8 cellular contexts compared by ENCODE assay signal in the genomic region with DNA sequence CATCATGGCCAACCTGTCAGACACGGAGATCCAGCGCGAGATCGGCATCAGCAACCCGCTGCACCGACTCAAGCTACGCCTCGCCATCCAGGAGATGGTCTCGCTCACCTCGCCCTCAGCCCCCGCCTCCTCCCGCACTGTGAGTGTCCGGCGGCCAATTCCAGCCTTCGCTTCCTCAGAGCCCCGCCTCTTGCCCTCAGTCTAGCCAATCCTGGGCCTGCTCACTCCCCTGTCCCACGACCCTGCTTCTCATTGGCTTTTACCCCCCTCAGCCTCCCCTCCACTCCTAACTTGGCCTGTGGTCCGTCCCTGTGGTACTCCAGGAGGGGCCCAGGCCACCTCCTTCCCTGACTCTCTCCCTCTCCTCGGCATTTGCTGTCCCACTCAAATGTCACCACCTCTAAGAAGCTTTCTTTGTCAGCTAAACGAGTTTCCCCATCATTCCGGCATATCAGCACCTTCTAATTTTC. TPM values are rescaled to one million over a fixed set of nuclear protein-coding genes. Genes with fewer than 3 reads are reported as not detected.
A peak's percentile ranks its signal among the peaks of the same experiment; 100 is the strongest.
DNase-seq lines count a peak whose midpoint lies in the region; FAIRE-seq and TF ChIP-seq lines count a peak whose summit lies in the region.

No MANE protein-coding gene starts in this region.

- no peaks in the 10 kb centered on the region for H3K9me3 ChIP-seq in HUES6 (ENCODE audit: control insufficient read depth, insufficient read depth, low read depth, low read length)
- H3K9me3 ChIP-seq in small intestine (ENCODE audit: control insufficient read depth, low read depth), result no peaks in the 10 kb centered on the region

- H3K27ac ChIP-seq in HUES6 (ENCODE audit: low read depth, low read length), result no peak overlapping the region
- no peak overlapping the region for H3K27ac ChIP-seq in small intestine (ENCODE audit: low read depth in 1 of 2, low read length in 1 of 2)

- DNase-seq in GM10266 (ENCODE audit: extremely low spot score), result peak; percentile 90
- DNase-seq in cerebellum (ENCODE audit: low spot score), result peak; percentile 97
- peak; percentile 93 for DNase-seq in iris pigment epithelial cell (ENCODE audit: low read depth)
- peak; percentile 88 for DNase-seq in small intestine
- no peak for DNase-seq in NCI-H446 (lab: John Stamatoyannopoulos, UW)
- no peak for DNase-seq in GM12891 (ENCODE audit: insufficient read length, low spot score)

- H3K27me3 ChIP-seq in HUES6 (ENCODE audit: control insufficient read depth, insufficient read depth, low read length), result no peaks in the 10 kb centered on the region
- H3K27me3 ChIP-seq in small intestine (ENCODE audit: control insufficient read depth in 2 of 2, insufficient read depth in 2 of 2, low read length in 2 of 2), result no peaks in the 10 kb centered on the region

- no peak for TF ChIP-seq CTCF in GM10266 (IDR thresholded peaks at IDR 0.05; ENCODE audit: control insufficient read depth, insufficient read depth, low read depth, missing control alignments)

- H3K36me3 ChIP-seq in HUES6 (ENCODE audit: control insufficient read depth, insufficient read depth, low read length) (no peaks in the 10 kb centered on the region), small intestine (ENCODE audit: control insufficient read depth in 2 of 2, insufficient read depth in 2 of 2, low read length in 2 of 2) (no peaks in the 10 kb centered on the region)

- TF ChIP-seq POLR2A in GM12891 (IDR thresholded peaks at IDR 0.05; ENCODE audit: low read depth, low read length), result no peak

- H3K4me3 ChIP-seq in HUES6 (ENCODE audit: low read depth, low read length), result peak overlapping the region; percentile 58
- H3K4me3 ChIP-seq in small intestine (ENCODE audit: low read depth in 1 of 2, low read length in 2 of 2), result peak overlapping the region in 1 of 2 donors; percentile 34

- no peak overlapping the region for H3K9ac ChIP-seq in HUES6 (ENCODE audit: low read length)

- FAIRE-seq in TTC549 (lab: Jason Lieb, UNC), result peak; percentile 73
- no peak for FAIRE-seq in small intestine (lab: Jason Lieb, UNC)
- no peak for FAIRE-seq in GM12891 (lab: Jason Lieb, UNC)

- 1 to 2% (median 2%) methylated on average over 21 of the region's 21 CpGs for WGBS in small intestine, 3 donors

- H3K4me1 ChIP-seq in HUES6 (ENCODE audit: control insufficient read depth, insufficient read depth, low read length), result peaks cover 16% of the 10 kb centered on the region
- no peaks in the 10 kb centered on the region for H3K4me1 ChIP-seq in small intestine (ENCODE audit: control insufficient read depth in 2 of 2, insufficient read depth in 1 of 2, low read depth in 1 of 2, low read length in 1 of 2)

TF ChIP-seq in GM12891, 5 proteins besides CTCF, POLR2A, EP300 and RAD21:
- TF ChIP-seq POLR2AphosphoS5 (IDR thresholded peaks at IDR 0.05; ENCODE audit: low read depth, low read length), result no peak
- no peak for TF ChIP-seq SPI1 (IDR thresholded peaks at IDR 0.05; ENCODE audit: low read depth, low read length)
- TF ChIP-seq POU2F2 (IDR thresholded peaks at IDR 0.05; ENCODE audit: low read depth, low read length), result no peak
- TF ChIP-seq TAF1 (IDR thresholded peaks at IDR 0.05; ENCODE audit: low read depth, low read length), result no peak
- no peak for TF ChIP-seq PAX5 (IDR thresholded peaks at IDR 0.05; ENCODE audit: insufficient read depth, low read length, severe bottlenecking)

RNA-seq across cellular contexts. Expression of gene HRC, which starts 12.3 kb away (rescaled TPM):
- total RNA-seq in cerebellum, result 0.91 TPM
- 1 to 10 TPM in 2 of 3 donors, under 1 TPM in 1; 0.67 to 2.6 (median 2.4) TPM for polyA plus RNA-seq in small intestine
- polyA plus RNA-seq in GM12891 (2012; ENCODE audit: low read depth, missing spikeins), result not detected

RNA-seq across cellular contexts. Expression of gene TRPM4, which starts 14.7 kb away (rescaled TPM):
- total RNA-seq in cerebellum, result 5.7 TPM
- 100 to 1,000 TPM in 2 of 3 donors, 10 to 100 TPM in 1; 66.1 to 298 (median 119) TPM for polyA plus RNA-seq in small intestine
- not detected for polyA plus RNA-seq in GM12891 (2012; ENCODE audit: low read depth, missing spikeins)

RNA-seq across cellular contexts. Expression of gene PPFIA3, which starts 23.6 kb away (rescaled TPM):
- 32.6 TPM for total RNA-seq in cerebellum
- polyA plus RNA-seq in small intestine, result 10 to 100 TPM; 28.2 to 48.6 (median 32.0) TPM
- polyA plus RNA-seq in GM12891 (2012; ENCODE audit: low read depth, missing spikeins), result 0.27 TPM

RNA-seq across cellular contexts. Expression of gene C19orf73, which starts 24.0 kb away (rescaled TPM):
- total RNA-seq in cerebellum, result 1.5 TPM
- 1 to 10 TPM; 3.8 to 7.6 (median 5.0) TPM for polyA plus RNA-seq in small intestine
- polyA plus RNA-seq in GM12891 (2012; ENCODE audit: low read depth, missing spikeins), result 0.67 TPM

RNA-seq across cellular contexts. Expression of gene LIN7B, which starts 28.7 kb away (rescaled TPM):
- 12.9 TPM for total RNA-seq in cerebellum
- polyA plus RNA-seq in small intestine, result 10 to 100 TPM in 2 of 3 donors, 1 to 10 TPM in 1; 8.4 to 21.9 (median 20.5) TPM
- 0.73 TPM for polyA plus RNA-seq in GM12891 (2012; ENCODE audit: low read depth, missing spikeins)

Comparison
In these comparisons a context has a peak if more than half of its experiments do, and no peak if none do; other contexts are left out.
1. DNase-seq: peak in GM10266 (single experiment), cerebellum (single experiment), iris pigment epithelial cell (single experiment) and small intestine (single experiment); none in NCI-H446 (0 of 2) and GM12891 (single experiment).